In the genomic region with DNA sequence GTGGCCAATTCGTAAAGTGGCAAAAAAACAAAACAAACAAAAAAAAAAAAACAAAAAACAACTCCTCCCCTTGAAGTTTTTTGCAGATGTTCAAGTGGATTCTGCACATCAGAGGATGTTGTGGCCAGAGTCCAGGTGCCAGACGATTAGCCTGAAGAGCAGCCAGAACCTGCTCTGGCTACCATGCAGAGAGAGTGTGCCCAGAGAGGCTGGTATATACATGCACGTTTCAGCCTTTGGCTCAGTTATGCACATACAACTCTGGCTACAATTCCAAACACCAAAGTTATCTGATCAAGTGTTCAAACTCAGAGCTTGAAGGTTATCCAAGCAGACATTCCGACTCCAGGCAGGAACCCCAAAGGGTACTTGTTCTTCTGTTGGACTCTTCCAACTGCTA, we compare ENCODE assay signal across 1 cellular context.
TF ChIP-seq lines count a peak whose summit lies in the region.

No MANE protein-coding gene starts in this region.

TF ChIP-seq in GM23338, 12 proteins besides CTCF, POLR2A, EP300 and RAD21 (continued from another document):
- TF ChIP-seq, protein P1, sequence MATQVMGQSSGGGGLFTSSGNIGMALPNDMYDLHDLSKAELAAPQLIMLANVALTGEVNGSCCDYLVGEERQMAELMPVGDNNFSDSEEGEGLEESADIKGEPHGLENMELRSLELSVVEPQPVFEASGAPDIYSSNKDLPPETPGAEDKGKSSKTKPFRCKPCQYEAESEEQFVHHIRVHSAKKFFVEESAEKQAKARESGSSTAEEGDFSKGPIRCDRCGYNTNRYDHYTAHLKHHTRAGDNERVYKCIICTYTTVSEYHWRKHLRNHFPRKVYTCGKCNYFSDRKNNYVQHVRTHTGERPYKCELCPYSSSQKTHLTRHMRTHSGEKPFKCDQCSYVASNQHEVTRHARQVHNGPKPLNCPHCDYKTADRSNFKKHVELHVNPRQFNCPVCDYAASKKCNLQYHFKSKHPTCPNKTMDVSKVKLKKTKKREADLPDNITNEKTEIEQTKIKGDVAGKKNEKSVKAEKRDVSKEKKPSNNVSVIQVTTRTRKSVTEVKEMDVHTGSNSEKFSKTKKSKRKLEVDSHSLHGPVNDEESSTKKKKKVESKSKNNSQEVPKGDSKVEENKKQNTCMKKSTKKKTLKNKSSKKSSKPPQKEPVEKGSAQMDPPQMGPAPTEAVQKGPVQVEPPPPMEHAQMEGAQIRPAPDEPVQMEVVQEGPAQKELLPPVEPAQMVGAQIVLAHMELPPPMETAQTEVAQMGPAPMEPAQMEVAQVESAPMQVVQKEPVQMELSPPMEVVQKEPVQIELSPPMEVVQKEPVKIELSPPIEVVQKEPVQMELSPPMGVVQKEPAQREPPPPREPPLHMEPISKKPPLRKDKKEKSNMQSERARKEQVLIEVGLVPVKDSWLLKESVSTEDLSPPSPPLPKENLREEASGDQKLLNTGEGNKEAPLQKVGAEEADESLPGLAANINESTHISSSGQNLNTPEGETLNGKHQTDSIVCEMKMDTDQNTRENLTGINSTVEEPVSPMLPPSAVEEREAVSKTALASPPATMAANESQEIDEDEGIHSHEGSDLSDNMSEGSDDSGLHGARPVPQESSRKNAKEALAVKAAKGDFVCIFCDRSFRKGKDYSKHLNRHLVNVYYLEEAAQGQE (IDR thresholded peaks at IDR 0.05; ENCODE audit: unreplicated experiment): no peak
